Comparison of ENCODE assay signal across 8 cellular contexts in the genomic region with DNA sequence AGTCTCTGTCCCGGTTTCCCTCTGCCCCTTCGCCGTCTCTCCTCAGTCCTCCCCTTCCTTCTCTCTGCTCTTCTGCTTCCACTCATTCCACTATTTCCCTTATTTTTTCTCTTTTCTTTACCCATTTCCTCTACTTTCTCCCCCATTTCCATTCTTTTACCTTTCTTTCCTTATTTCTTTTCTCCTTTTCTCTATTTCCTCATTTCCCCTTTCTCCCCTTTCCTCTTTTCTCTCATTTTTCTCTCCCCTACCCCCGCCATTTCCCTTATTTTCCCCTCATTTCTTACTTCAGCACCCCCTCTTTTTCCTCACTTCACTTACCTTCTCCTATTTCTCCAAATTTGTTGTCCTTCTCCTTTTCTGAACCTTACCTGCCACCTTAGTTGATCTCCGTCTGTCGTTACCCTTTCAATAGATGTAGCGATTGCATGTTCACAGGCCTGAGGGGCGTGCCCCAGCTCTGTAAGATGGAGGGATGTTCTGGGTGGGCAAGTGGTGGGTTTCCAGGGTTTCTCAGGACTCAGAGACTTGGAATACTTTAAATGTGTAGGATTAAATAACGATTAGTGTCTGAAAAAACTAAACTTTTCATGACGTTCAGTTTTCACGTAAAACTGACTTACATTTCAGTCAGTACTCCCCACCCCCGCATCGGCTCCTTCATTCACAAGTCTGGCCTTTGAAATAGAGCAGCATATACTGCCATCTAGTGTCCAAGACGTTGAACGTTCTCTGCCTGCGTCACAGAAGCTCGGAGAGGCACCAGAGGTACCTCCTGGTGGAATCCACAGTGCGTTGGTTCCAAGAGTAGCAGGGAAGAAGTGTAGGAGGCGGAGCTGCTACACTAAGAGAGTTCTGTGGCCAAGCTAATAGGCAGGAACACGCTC. TPM values are rescaled to one million over a fixed set of nuclear protein-coding genes. Genes with fewer than 3 reads are reported as not detected.
A peak's percentile ranks its signal among the peaks of the same experiment; 100 is the strongest.
DNase-seq lines count a peak whose midpoint lies in the region; ATAC-seq and TF ChIP-seq lines count a peak whose summit lies in the region.

No MANE protein-coding gene starts in this region.

- peak; percentile 65 for ATAC-seq in GM21619 (IDR thresholded peaks at IDR 0.05; ENCODE audit: unreplicated experiment)
- ATAC-seq in Panc1, result peak; percentile 92
- peak; percentile 76 to 81 for ATAC-seq in activated T-cell treated with anti-CD3 and anti-CD28 coated beads, Interleukin-2, amount 50 U/mL, for 72 hours (replicated peaks in 1 of 2)
- peak; percentile 91 for ATAC-seq in naive thymus-derived CD4-positive, alpha-beta T cell
- peak; percentile 83 for ATAC-seq in stimulated activated effector memory CD8-positive, alpha-beta T cell treated with anti-CD3 and anti-CD28 coated beads, Interleukin-12 subunit alpha, Interleukin-12 subunit beta, amount 100 ng/mL, for 72 hours

- no peak overlapping the region; the same call in 1 of the 2 replicates for H3K27ac ChIP-seq in Panc1 (ENCODE audit: low read length)
- H3K27ac ChIP-seq in naive thymus-derived CD4-positive, alpha-beta T cell (ENCODE audit: low read depth, low read length), result peak overlapping the region; percentile 64

- H3K36me3 ChIP-seq in Panc1 (ENCODE audit: control insufficient read depth, insufficient read depth, low read length), result no peaks in the 10 kb centered on the region
- no peaks in the 10 kb centered on the region for H3K36me3 ChIP-seq in naive thymus-derived CD4-positive, alpha-beta T cell (ENCODE audit: control insufficient read depth in 2 of 3, insufficient read depth in 3 of 3, low read length in 3 of 3)

- in situ Hi-C loops in KBM-7 (cut with MboI; ENCODE audit: low pct_unique_long_range_greater_than_20kb, low sequenced_read_pairs) (no loop called here), Panc1 (cut with HindIII; ENCODE audit: low pct_unique_long_range_greater_than_20kb, low sequenced_read_pairs) (no loop called here)

- H3K4me1 Mint-ChIP-seq in activated T-cell treated with anti-CD3 and anti-CD28 coated beads, Interleukin-2, amount 50 U/mL, for 72 hours (ENCODE audit: low read depth), result peaks cover 19% of the 10 kb centered on the region
- peaks cover 8 to 31% (median 19%) of the 10 kb centered on the region in 7 donors for H3K4me1 Mint-ChIP-seq in naive thymus-derived CD4-positive, alpha-beta T cell
- H3K4me1 Mint-ChIP-seq in stimulated activated effector memory CD8-positive, alpha-beta T cell treated with anti-CD3 and anti-CD28 coated beads, Interleukin-12 subunit alpha, Interleukin-12 subunit beta, amount 100 ng/mL, for 72 hours, result peaks cover 14% of the 10 kb centered on the region

- H3K9me3 ChIP-seq in Panc1 (ENCODE audit: control insufficient read depth, insufficient read depth, low read depth, low read length), result no peaks in the 10 kb centered on the region
- H3K9me3 ChIP-seq in naive thymus-derived CD4-positive, alpha-beta T cell (ENCODE audit: control insufficient read depth in 2 of 3, low read length in 3 of 3), result no peaks in the 10 kb centered on the region

- no peaks in the 10 kb centered on the region for H3K9me3 Mint-ChIP-seq in activated T-cell treated with anti-CD3 and anti-CD28 coated beads, Interleukin-2, amount 50 U/mL, for 72 hours
- H3K9me3 Mint-ChIP-seq in naive thymus-derived CD4-positive, alpha-beta T cell, result no peaks in the 10 kb centered on the region
- H3K9me3 Mint-ChIP-seq in stimulated activated effector memory CD8-positive, alpha-beta T cell treated with anti-CD3 and anti-CD28 coated beads, Interleukin-12 subunit alpha, Interleukin-12 subunit beta, amount 100 ng/mL, for 72 hours, result no peaks in the 10 kb centered on the region

- BruUV-seq in Panc1 (replicated peaks; lab: Mats Ljungman, UMichigan), result no TSS peak

- POLR2A ChIA-PET in Panc1 (lab: Charles Lee), result no interaction called here
- POLR2A ChIA-PET in naive thymus-derived CD4-positive, alpha-beta T cell (lab: Charles Lee), result interaction anchor here (0.6 to 5.3 kb wide), 13 partner anchors 35 to 151 kb away, joined by 3 to 71 read pairs (median 5); partner anchors contain the start of genes MID2 and PRPS1

- peak; percentile 60 for DNase-seq in DMS153 (lab: John Stamatoyannopoulos, UW)
- peak; percentile 94 for DNase-seq in KBM-7
- DNase-seq in Panc1 (ENCODE audit: low read depth, low spot score), result peak; percentile 78
- DNase-seq in activated T-cell treated with anti-CD3 and anti-CD28 coated beads, Interleukin-2, amount 50 U/mL, for 72 hours, result peak; percentile 68 to 83
- peak; percentile 91 for DNase-seq in fibroblast of mammary gland (ENCODE audit: low read depth)
- peak; percentile 13 to 87 (median 81) for DNase-seq in naive thymus-derived CD4-positive, alpha-beta T cell
- DNase-seq in stimulated activated effector memory CD8-positive, alpha-beta T cell treated with anti-CD3 and anti-CD28 coated beads, Interleukin-12 subunit alpha, Interleukin-12 subunit beta, amount 100 ng/mL, for 72 hours (ENCODE audit: low spot score in 2 of 2), result peak; percentile 37 to 67

- H3K4me1 ChIP-seq in Panc1 (ENCODE audit: control insufficient read depth, insufficient read depth, low read length), result peaks cover 7% of the 10 kb centered on the region
- no peaks in the 10 kb centered on the region for H3K4me1 ChIP-seq in naive thymus-derived CD4-positive, alpha-beta T cell (ENCODE audit: control insufficient read depth in 2 of 2, insufficient read depth in 2 of 2, low read length in 2 of 2)

- CTCF ChIA-PET in Panc1 (lab: Charles Lee), result interaction anchor here (0.6 to 2.0 kb wide), 9 partner anchors 13 to 244 kb away, joined by 3 to 19 read pairs (median 4); no protein-coding TSS in a partner anchor
- CTCF ChIA-PET in naive thymus-derived CD4-positive, alpha-beta T cell (lab: Charles Lee), result interaction anchor here (0.5 to 6.4 kb wide), 17 partner anchors 11 to 903 kb away, joined by 3 to 96 read pairs (median 4); no protein-coding TSS in a partner anchor

- peak overlapping the region; percentile 90 for H3K4me3 Mint-ChIP-seq in activated T-cell treated with anti-CD3 and anti-CD28 coated beads, Interleukin-2, amount 50 U/mL, for 72 hours
- peak overlapping the region; percentile 80 to 96 (median 92) for H3K4me3 Mint-ChIP-seq in naive thymus-derived CD4-positive, alpha-beta T cell
- peak overlapping the region; percentile 92 for H3K4me3 Mint-ChIP-seq in stimulated activated effector memory CD8-positive, alpha-beta T cell treated with anti-CD3 and anti-CD28 coated beads, Interleukin-12 subunit alpha, Interleukin-12 subunit beta, amount 100 ng/mL, for 72 hours

- peak overlapping the region; percentile 42 to 71 for H3K4me3 ChIP-seq in Panc1 (ENCODE audit: low read depth in 2 of 2, low read length in 2 of 2)
- peak overlapping the region; percentile 42 for H3K4me3 ChIP-seq in fibroblast of mammary gland (ENCODE audit: control insufficient read depth, low read depth, low read length)
- H3K4me3 ChIP-seq in naive thymus-derived CD4-positive, alpha-beta T cell (ENCODE audit: low read length), result peak overlapping the region; percentile 63

- peak; percentile 78 for TF ChIP-seq CTCF in Panc1 (IDR thresholded peaks at IDR 0.05)
- TF ChIP-seq CTCF in fibroblast of mammary gland (conservative IDR thresholded peaks at IDR 0.05; ENCODE audit: control insufficient read depth, insufficient read depth, low read depth, low read length), result peak; percentile 68

- peaks cover 35% of the 10 kb centered on the region for H3K27me3 Mint-ChIP-seq in activated T-cell treated with anti-CD3 and anti-CD28 coated beads, Interleukin-2, amount 50 U/mL, for 72 hours (ENCODE audit: low read depth)
- H3K27me3 Mint-ChIP-seq in naive thymus-derived CD4-positive, alpha-beta T cell, result peaks cover 0 to 22% (median 0%) of the 10 kb centered on the region in 5 donors

- H3K27ac Mint-ChIP-seq in activated T-cell treated with anti-CD3 and anti-CD28 coated beads, Interleukin-2, amount 50 U/mL, for 72 hours, result peak overlapping the region; percentile 62
- peak overlapping the region; percentile 82 to 95 (median 92) for H3K27ac Mint-ChIP-seq in naive thymus-derived CD4-positive, alpha-beta T cell
- peak overlapping the region; percentile 92 for H3K27ac Mint-ChIP-seq in stimulated activated effector memory CD8-positive, alpha-beta T cell treated with anti-CD3 and anti-CD28 coated beads, Interleukin-12 subunit alpha, Interleukin-12 subunit beta, amount 100 ng/mL, for 72 hours

- no peaks in the 10 kb centered on the region; the same call in 1 of the 2 replicates for H3K27me3 ChIP-seq in Panc1 (ENCODE audit: control insufficient read depth, insufficient read depth, low read length)
- H3K27me3 ChIP-seq in naive thymus-derived CD4-positive, alpha-beta T cell (ENCODE audit: control insufficient read depth in 2 of 2, insufficient read depth in 2 of 2, low read length in 2 of 2), result no peaks in the 10 kb centered on the region

- intact Hi-C loops in Panc1 (cut with micrococcal nuclease; ENCODE audit: unreplicated experiment), result loop anchor here (1.0 to 10.0 kb wide), 5 partner anchors 60 to 295 kb away; no protein-coding TSS in a partner anchor
- intact Hi-C loops in naive thymus-derived CD4-positive, alpha-beta T cell (cut with micrococcal nuclease), result loop anchor here (1.0 to 10.0 kb wide), 20 partner anchors 35 to 883 kb away; partner anchors contain the start of genes ATG4A (in 2 of the 2), PSMD10 (in 2 of the 2) and PRPS1 (in 1 of the 2)

- H3K36me3 Mint-ChIP-seq in activated T-cell treated with anti-CD3 and anti-CD28 coated beads, Interleukin-2, amount 50 U/mL, for 72 hours (ENCODE audit: insufficient read depth in 2 of 2), result no peaks in the 10 kb centered on the region
- H3K36me3 Mint-ChIP-seq in naive thymus-derived CD4-positive, alpha-beta T cell, result no peaks in the 10 kb centered on the region
- H3K36me3 Mint-ChIP-seq in stimulated activated effector memory CD8-positive, alpha-beta T cell treated with anti-CD3 and anti-CD28 coated beads, Interleukin-12 subunit alpha, Interleukin-12 subunit beta, amount 100 ng/mL, for 72 hours, result no peaks in the 10 kb centered on the region

RNA-seq across cellular contexts. Expression of gene NCBP2L, which starts 0.6 kb away (rescaled TPM):
- total RNA-seq in Panc1 (2021; ENCODE audit: unreplicated experiment), result not detected
- polyA plus RNA-seq in Panc1 (2012; ENCODE audit: insufficient read length), result not detected
- not detected for total RNA-seq in activated T-cell treated with anti-CD3 and anti-CD28 coated beads, Interleukin-2, amount 50 U/mL, for 72 hours
- not detected for total RNA-seq in naive thymus-derived CD4-positive, alpha-beta T cell
- under 1 TPM in 1 of 2 donors, not detected in 1; 0.09 TPM for polyA plus RNA-seq in naive thymus-derived CD4-positive, alpha-beta T cell

RNA-seq across cellular contexts. Expression of gene TSC22D3, which starts 1.3 kb away (rescaled TPM):
- 7.2 TPM for total RNA-seq in Panc1 (2021; ENCODE audit: unreplicated experiment)
- polyA plus RNA-seq in Panc1 (2012; ENCODE audit: insufficient read length), result 11.7 TPM
- total RNA-seq in activated T-cell treated with anti-CD3 and anti-CD28 coated beads, Interleukin-2, amount 50 U/mL, for 72 hours, result 10 to 100 TPM; 79.1 to 88.1 TPM
- total RNA-seq in naive thymus-derived CD4-positive, alpha-beta T cell, result 1,000 to 10,000 TPM in 2 of 5 experiments, 100 to 1,000 TPM in 2, 10 to 100 TPM in 1; 44.2 to 1,917 (median 255) TPM
- 100 to 1,000 TPM; 383 to 690 TPM for polyA plus RNA-seq in naive thymus-derived CD4-positive, alpha-beta T cell

RNA-seq across cellular contexts. Expression of gene MID2, which starts 48.8 kb away (rescaled TPM):
- 24.7 TPM for total RNA-seq in Panc1 (2021; ENCODE audit: unreplicated experiment)
- polyA plus RNA-seq in Panc1 (2012; ENCODE audit: insufficient read length), result 8.5 TPM
- total RNA-seq in activated T-cell treated with anti-CD3 and anti-CD28 coated beads, Interleukin-2, amount 50 U/mL, for 72 hours, result 10 to 100 TPM; 15.8 to 18.9 TPM
- 10 to 100 TPM in 4 of 5 experiments, 1 to 10 TPM in 1; 4.4 to 22.5 (median 18.5) TPM for total RNA-seq in naive thymus-derived CD4-positive, alpha-beta T cell
- 10 to 100 TPM in 1 of 2 donors, 1 to 10 TPM in 1; 5.7 to 16.2 TPM for polyA plus RNA-seq in naive thymus-derived CD4-positive, alpha-beta T cell
